In the genomic region with DNA sequence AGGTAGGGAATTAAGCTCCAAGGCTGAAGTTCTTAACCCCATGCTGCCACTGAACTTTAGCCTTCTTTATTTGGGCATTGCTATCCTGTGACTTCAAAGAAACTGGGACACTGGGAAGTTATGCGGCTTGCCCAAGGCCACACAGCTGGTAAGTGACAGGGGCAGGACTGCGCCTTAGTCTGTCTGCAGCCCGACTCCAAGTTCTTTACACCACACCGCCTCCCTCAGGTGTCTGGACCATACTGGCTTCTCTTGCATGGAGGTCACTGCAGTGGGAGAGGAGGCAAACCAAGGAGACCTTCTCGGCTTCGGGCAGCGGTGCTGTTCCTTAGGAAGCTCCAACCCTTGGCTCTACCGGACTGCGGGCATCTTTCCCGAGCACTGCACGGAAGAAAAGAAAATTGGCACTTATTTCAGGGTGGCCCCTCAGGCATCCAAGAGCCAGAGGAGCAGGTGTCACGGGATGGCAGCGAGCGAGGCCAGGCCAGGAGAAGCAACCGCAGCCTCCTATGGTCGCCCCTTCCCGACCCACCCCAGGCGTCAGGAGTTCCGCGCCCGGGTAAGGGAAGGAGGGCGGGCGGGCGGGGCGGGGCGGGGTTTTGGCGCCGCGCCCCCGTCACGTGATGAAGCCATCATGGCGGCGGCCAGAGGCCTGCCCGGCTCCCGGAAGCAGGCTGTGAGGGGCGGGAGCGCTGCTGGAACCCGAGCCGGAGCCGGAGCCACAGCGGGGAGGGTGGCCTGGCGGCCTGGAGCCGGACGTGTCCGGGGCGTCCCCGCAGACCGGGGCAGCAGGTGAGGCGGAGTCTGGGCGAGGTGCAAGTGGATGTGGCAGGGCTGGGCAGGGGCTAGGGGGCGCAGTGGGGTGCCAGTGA, we compare ENCODE assay signal across 8 cellular contexts. TPM values are rescaled to one million over a fixed set of nuclear protein-coding genes. Genes with fewer than 3 reads are reported as not detected.
DNase-seq lines count a peak whose midpoint lies in the region; ATAC-seq and TF ChIP-seq lines count a peak whose summit lies in the region.

No MANE protein-coding gene starts in this region.

- peak; percentile 75 for ATAC-seq in GM21390 (IDR thresholded peaks at IDR 0.05; ENCODE audit: unreplicated experiment)

- peaks cover 2% of the 10 kb centered on the region for H3K27me3 Mint-ChIP-seq in activated T-helper 2 cell treated with anti-CD3 and anti-CD28 coated beads, Interferon-gamma antibody, Interleukin-2, Interleukin-4, amounts not matched to agents 10 μg/mL and 5 μg/mL and 100 μg/mL, durations not matched to agents 14 hours and 24 hours and 36 hours (ENCODE audit: low read depth)
- H3K27me3 Mint-ChIP-seq in nephron (ENCODE audit: low read depth): peaks cover 4% of the 10 kb centered on the region

- intact Hi-C loops in activated T-helper 2 cell treated with anti-CD3 and anti-CD28 coated beads, Interferon-gamma antibody, Interleukin-2, Interleukin-4, amounts not matched to agents 10 μg/mL and 5 μg/mL and 100 μg/mL, durations not matched to agents 14 hours and 24 hours and 36 hours (cut with micrococcal nuclease): loop anchor here (1.0 to 5.0 kb wide), 5 partner anchors 17 to 46 kb away; partner anchors contain the start of genes ESPL1, MYG1, PFDN5 and RARG

- peak; percentile 36 for TF ChIP-seq CTCF in fibroblast of pulmonary artery (IDR thresholded peaks at IDR 0.05; ENCODE audit: low read length, missing control alignments)
- TF ChIP-seq CTCF in nephron (IDR thresholded peaks at IDR 0.05; ENCODE audit: unreplicated experiment in 3 of 3): peak in 2 of 3 experiments; percentile 21 to 41

- H3K27ac Mint-ChIP-seq in activated T-helper 2 cell treated with anti-CD3 and anti-CD28 coated beads, Interferon-gamma antibody, Interleukin-2, Interleukin-4, amounts not matched to agents 10 μg/mL and 5 μg/mL and 100 μg/mL, durations not matched to agents 14 hours and 24 hours and 36 hours: peak overlapping the region; percentile 86
- peak overlapping the region; percentile 92 to 99 (median 97) for H3K27ac Mint-ChIP-seq in nephron

- peak overlapping the region; percentile 89 for H3K4me3 ChIP-seq in fibroblast of pulmonary artery (replicated peaks; ENCODE audit: low read depth, low read length)

- peaks cover 37% of the 10 kb centered on the region for H3K4me1 Mint-ChIP-seq in activated T-helper 2 cell treated with anti-CD3 and anti-CD28 coated beads, Interferon-gamma antibody, Interleukin-2, Interleukin-4, amounts not matched to agents 10 μg/mL and 5 μg/mL and 100 μg/mL, durations not matched to agents 14 hours and 24 hours and 36 hours (ENCODE audit: low read depth)
- H3K4me1 Mint-ChIP-seq in nephron: peaks cover 22% of the 10 kb centered on the region

- peak overlapping the region; percentile 94 for H3K4me3 Mint-ChIP-seq in activated T-helper 2 cell treated with anti-CD3 and anti-CD28 coated beads, Interferon-gamma antibody, Interleukin-2, Interleukin-4, amounts not matched to agents 10 μg/mL and 5 μg/mL and 100 μg/mL, durations not matched to agents 14 hours and 24 hours and 36 hours (ENCODE audit: low read depth)
- H3K4me3 Mint-ChIP-seq in nephron: peak overlapping the region; percentile 96 to 99 (median 98)

- peaks cover 26% of the 10 kb centered on the region for H3K36me3 Mint-ChIP-seq in activated T-helper 2 cell treated with anti-CD3 and anti-CD28 coated beads, Interferon-gamma antibody, Interleukin-2, Interleukin-4, amounts not matched to agents 10 μg/mL and 5 μg/mL and 100 μg/mL, durations not matched to agents 14 hours and 24 hours and 36 hours (ENCODE audit: low read depth)
- H3K36me3 Mint-ChIP-seq in nephron (ENCODE audit: low read depth): peaks cover 4% of the 10 kb centered on the region

- H3K9me3 Mint-ChIP-seq in activated T-helper 2 cell treated with anti-CD3 and anti-CD28 coated beads, Interferon-gamma antibody, Interleukin-2, Interleukin-4, amounts not matched to agents 10 μg/mL and 5 μg/mL and 100 μg/mL, durations not matched to agents 14 hours and 24 hours and 36 hours: no peaks in the 10 kb centered on the region
- no peaks in the 10 kb centered on the region for H3K9me3 Mint-ChIP-seq in nephron

- peak overlapping the region; percentile 95 for H3K27ac ChIP-seq in substantia nigra (ENCODE audit: low read depth, low read length, poor library complexity, severe bottlenecking)

- DNase-seq in DMS153 (lab: John Stamatoyannopoulos, UW) (peak; percentile 23), HuH-7.5 (ENCODE audit: low spot score) (peak; percentile 91), fibroblast of pulmonary artery (ENCODE audit: low read depth) (peak; percentile 62), substantia nigra (lab: John Stamatoyannopoulos, UW) (peak in 48 of 49 donors; percentile 48 to 94 (median 78))
- DNase-seq in activated T-helper 2 cell treated with anti-CD3 and anti-CD28 coated beads, Interferon-gamma antibody, Interleukin-2, Interleukin-4, amounts not matched to agents 10 μg/mL and 5 μg/mL and 100 μg/mL, durations not matched to agents 14 hours and 24 hours and 36 hours (ENCODE audit: low spot score): peak; percentile 70

TF ChIP-seq in PFSK-1, 5 proteins besides CTCF, POLR2A, EP300 and RAD21:
- peak; percentile 50 for TF ChIP-seq FOXP2 (optimal IDR thresholded peaks at IDR 0.05; ENCODE audit: borderline replicate concordance, extremely low read depth, extremely low read length, insufficient read depth)
- TF ChIP-seq POLR2AphosphoS5 (IDR thresholded peaks at IDR 0.05; ENCODE audit: low read depth, low read length): peak; percentile 41; the same call in 1 of the 2 replicates
- TF ChIP-seq SIN3A (IDR thresholded peaks at IDR 0.05; ENCODE audit: borderline replicate concordance, insufficient read depth, low read length): peak; percentile 46; the same call in 1 of the 2 replicates
- no peak for TF ChIP-seq REST (IDR thresholded peaks at IDR 0.05; ENCODE audit: insufficient read depth in 1 of 2, low read depth in 2 of 2, low read length in 2 of 2)
- peak; percentile 51; the same call in 1 of the 2 replicates for TF ChIP-seq TAF1 (IDR thresholded peaks at IDR 0.05; ENCODE audit: borderline replicate concordance, insufficient read depth, low read length)

RNA-seq across cellular contexts. Expression of gene ESPL1, which starts 16.4 kb away (rescaled TPM):
- 10.2 TPM for polyA plus RNA-seq in PFSK-1 (2012; ENCODE audit: insufficient read length, low read depth)
- 72.6 and 75.3 TPM in 2 replicates for total RNA-seq in activated T-helper 2 cell treated with anti-CD3 and anti-CD28 coated beads, Interferon-gamma antibody, Interleukin-2, Interleukin-4, amounts not matched to agents 10 μg/mL and 5 μg/mL and 100 μg/mL, durations not matched to agents 14 hours and 24 hours and 36 hours

RNA-seq across cellular contexts. Expression of gene RARG, which starts 19.7 kb away (rescaled TPM):
- 16.4 TPM for polyA plus RNA-seq in PFSK-1 (2012; ENCODE audit: insufficient read length, low read depth)
- 38.5 and 40.1 TPM in 2 replicates for total RNA-seq in activated T-helper 2 cell treated with anti-CD3 and anti-CD28 coated beads, Interferon-gamma antibody, Interleukin-2, Interleukin-4, amounts not matched to agents 10 μg/mL and 5 μg/mL and 100 μg/mL, durations not matched to agents 14 hours and 24 hours and 36 hours

RNA-seq across cellular contexts. Expression of gene PFDN5, which starts 43.6 kb away (rescaled TPM):
- 206 TPM for polyA plus RNA-seq in PFSK-1 (2012; ENCODE audit: insufficient read length, low read depth)
- 321 and 326 TPM in 2 replicates for total RNA-seq in activated T-helper 2 cell treated with anti-CD3 and anti-CD28 coated beads, Interferon-gamma antibody, Interleukin-2, Interleukin-4, amounts not matched to agents 10 μg/mL and 5 μg/mL and 100 μg/mL, durations not matched to agents 14 hours and 24 hours and 36 hours

RNA-seq across cellular contexts. Expression of gene ITGB7, which starts 44.7 kb away (rescaled TPM):
- not detected for polyA plus RNA-seq in PFSK-1 (2012; ENCODE audit: insufficient read length, low read depth)
- total RNA-seq in activated T-helper 2 cell treated with anti-CD3 and anti-CD28 coated beads, Interferon-gamma antibody, Interleukin-2, Interleukin-4, amounts not matched to agents 10 μg/mL and 5 μg/mL and 100 μg/mL, durations not matched to agents 14 hours and 24 hours and 36 hours: 200 and 208 TPM in 2 replicates

RNA-seq across cellular contexts. Expression of gene MYG1, which starts 47.8 kb away (rescaled TPM):
- 106 TPM for polyA plus RNA-seq in PFSK-1 (2012; ENCODE audit: insufficient read length, low read depth)
- total RNA-seq in activated T-helper 2 cell treated with anti-CD3 and anti-CD28 coated beads, Interferon-gamma antibody, Interleukin-2, Interleukin-4, amounts not matched to agents 10 μg/mL and 5 μg/mL and 100 μg/mL, durations not matched to agents 14 hours and 24 hours and 36 hours: 87.2 and 99.0 TPM in 2 replicates

Comparison
In these comparisons a context has a peak if more than half of its experiments do, and no peak if none do; other contexts are left out.
1. Peak in every context shown above with its lines: DNase-seq, ATAC-seq, H3K4me3 ChIP-seq and H3K27ac ChIP-seq.
2. DNase-seq: peak in every context shown above with its lines; median percentile 91 in HuH-7.5; 78 in substantia nigra; 70 in activated T-helper 2 cell treated with anti-CD3 and anti-CD28 coated beads, Interferon-gamma antibody, Interleukin-2, Interleukin-4, amounts not matched to agents 10 μg/mL and 5 μg/mL and 100 μg/mL, durations not matched to agents 14 hours and 24 hours and 36 hours; 62 in fibroblast of pulmonary artery; 23 in DMS153.